In the genomic region with DNA sequence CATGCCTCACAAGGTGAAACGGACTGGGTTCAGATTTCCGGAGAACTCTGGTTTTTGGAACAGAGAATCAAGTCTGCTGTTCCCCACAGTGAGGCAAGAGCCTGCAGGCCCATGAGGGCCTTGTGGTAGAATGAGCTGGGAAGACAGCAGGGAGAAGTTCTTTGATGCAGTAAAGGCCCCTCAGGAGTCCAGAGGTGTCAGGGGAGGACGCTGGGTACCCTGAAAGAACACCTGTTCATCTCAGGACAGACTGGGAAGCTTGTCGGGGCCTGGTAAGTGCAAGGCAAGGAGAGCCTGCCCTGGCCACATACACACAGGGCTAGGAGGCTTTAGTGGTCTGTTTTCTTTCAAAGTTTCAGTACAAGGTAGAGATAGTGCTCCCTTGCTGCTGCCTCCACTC, we compare ENCODE assay signal across 22 cellular contexts. TPM values are rescaled to one million over a fixed set of nuclear protein-coding genes. Genes with fewer than 3 reads are reported as not detected.
DNase-seq lines count a peak whose midpoint lies in the region; ATAC-seq and TF ChIP-seq lines count a peak whose summit lies in the region.
"Had no signal": no experiment of that assay in that cellular context is flagged by ENCODE, and none has a peak within 500 bp of the region (broad histone marks: within the 10 kb centered on the region; RNA-seq: fewer than 3 reads in every experiment).

No MANE protein-coding gene starts in this region.

- CTCF ChIA-PET in activated CD8-positive, alpha-beta T cell treated with anti-CD3 and anti-CD28 coated beads, Interleukin-2, amount 10 ng/mL, durations not matched to agents 7 days and 5 days (lab: Charles Lee): interaction anchor here (0.7 kb wide), 1 partner anchor 126 kb away, joined by 3 read pairs; no protein-coding TSS in a partner anchor
- CTCF ChIA-PET in activated CD8-positive, alpha-beta T cell treated with anti-CD3 and anti-CD28 coated beads for 36 hours (lab: Charles Lee): no interaction called here

- no peak overlapping the region for H2AFZ ChIP-seq in GM23248

- ATAC-seq in activated CD8-positive, alpha-beta T cell treated with anti-CD3 and anti-CD28 coated beads, Interleukin-2, amount 10 ng/mL, durations not matched to agents 7 days and 5 days: no peak
- ATAC-seq in activated CD8-positive, alpha-beta T cell treated with anti-CD3 and anti-CD28 coated beads for 36 hours: no peak
- no peak for ATAC-seq in stimulated activated effector memory CD8-positive, alpha-beta T cell treated with anti-CD3 and anti-CD28 coated beads, Interleukin-12 subunit alpha, Interleukin-12 subunit beta, amount 100 ng/mL, for 72 hours
- no peak for ATAC-seq in HG02884 (IDR thresholded peaks at IDR 0.05; ENCODE audit: unreplicated experiment)
- ATAC-seq: foreskin keratinocyte, Right ventricle myocardium inferior had no signal

- no peak overlapping the region for H3K9ac ChIP-seq in GM23248

- peaks cover 56% of the 10 kb centered on the region for H3F3A ChIP-seq in GM23248 (ENCODE audit: insufficient read depth)

- no peaks in the 10 kb centered on the region for H3K9me2 ChIP-seq in GM23248 (ENCODE audit: insufficient read depth)

- peaks cover 2% of the 10 kb centered on the region for H3K27me3 Mint-ChIP-seq in activated CD8-positive, alpha-beta T cell treated with anti-CD3 and anti-CD28 coated beads, Interleukin-2, amount 10 ng/mL, durations not matched to agents 7 days and 5 days (ENCODE audit: low read depth)
- H3K27me3 Mint-ChIP-seq in activated CD8-positive, alpha-beta T cell treated with anti-CD3 and anti-CD28 coated beads for 36 hours: peaks cover 5% of the 10 kb centered on the region
- H3K27me3 Mint-ChIP-seq: activated naive CD8-positive, alpha-beta T cell treated with anti-CD3 and anti-CD28 coated beads, Interleukin-2, amount 10 ng/mL, durations not matched to agents 7 days and 5 days had no signal

- H3K4me3 Mint-ChIP-seq in activated CD8-positive, alpha-beta T cell treated with anti-CD3 and anti-CD28 coated beads, Interleukin-2, amount 10 ng/mL, durations not matched to agents 7 days and 5 days: no peak overlapping the region
- no peak overlapping the region for H3K4me3 Mint-ChIP-seq in activated CD8-positive, alpha-beta T cell treated with anti-CD3 and anti-CD28 coated beads for 36 hours
- H3K4me3 Mint-ChIP-seq in stimulated activated effector memory CD8-positive, alpha-beta T cell treated with anti-CD3 and anti-CD28 coated beads, Interleukin-12 subunit alpha, Interleukin-12 subunit beta, amount 100 ng/mL, for 72 hours: no peak overlapping the region
- H3K4me3 Mint-ChIP-seq: activated CD4-positive, alpha-beta T cell treated with anti-CD3 and anti-CD28 coated beads, Interleukin-2, amount 10 ng/mL, durations not matched to agents 24 days and 14 days; activated naive CD8-positive, alpha-beta T cell treated with anti-CD3 and anti-CD28 coated beads, Interleukin-2, amount 10 ng/mL, durations not matched to agents 7 days and 5 days had no signal

- H3K4me3 ChIP-seq in GM23248: no peak overlapping the region
- H3K4me3 ChIP-seq: thyroid gland had no signal

- H3K27ac Mint-ChIP-seq in activated CD8-positive, alpha-beta T cell treated with anti-CD3 and anti-CD28 coated beads, Interleukin-2, amount 10 ng/mL, durations not matched to agents 7 days and 5 days: peak overlapping the region; percentile 36
- H3K27ac Mint-ChIP-seq in activated CD8-positive, alpha-beta T cell treated with anti-CD3 and anti-CD28 coated beads for 36 hours: no peak overlapping the region
- peak overlapping the region; percentile 67 for H3K27ac Mint-ChIP-seq in stimulated activated effector memory CD8-positive, alpha-beta T cell treated with anti-CD3 and anti-CD28 coated beads, Interleukin-12 subunit alpha, Interleukin-12 subunit beta, amount 100 ng/mL, for 72 hours
- H3K27ac Mint-ChIP-seq: activated CD4-positive, alpha-beta T cell treated with anti-CD3 and anti-CD28 coated beads, Interleukin-2, amount 10 ng/mL, durations not matched to agents 24 days and 14 days; activated naive CD8-positive, alpha-beta T cell treated with anti-CD3 and anti-CD28 coated beads, Interleukin-2, amount 10 ng/mL, durations not matched to agents 7 days and 5 days had no signal

- in situ Hi-C loops in GM23248 (cut with MboI) (no loop called here), GM13976 (cut with MboI; ENCODE audit: low sequenced_read_pairs, unreplicated experiment) (no loop called here)

- no peaks in the 10 kb centered on the region for H3K9me3 Mint-ChIP-seq in activated CD8-positive, alpha-beta T cell treated with anti-CD3 and anti-CD28 coated beads, Interleukin-2, amount 10 ng/mL, durations not matched to agents 7 days and 5 days (ENCODE audit: insufficient read depth)
- H3K9me3 Mint-ChIP-seq in activated CD8-positive, alpha-beta T cell treated with anti-CD3 and anti-CD28 coated beads for 36 hours: no peaks in the 10 kb centered on the region
- H3K9me3 Mint-ChIP-seq in stimulated activated effector memory CD8-positive, alpha-beta T cell treated with anti-CD3 and anti-CD28 coated beads, Interleukin-12 subunit alpha, Interleukin-12 subunit beta, amount 100 ng/mL, for 72 hours: no peaks in the 10 kb centered on the region
- H3K9me3 Mint-ChIP-seq: activated CD4-positive, alpha-beta T cell treated with anti-CD3 and anti-CD28 coated beads, Interleukin-2, amount 10 ng/mL, durations not matched to agents 24 days and 14 days; activated naive CD8-positive, alpha-beta T cell treated with anti-CD3 and anti-CD28 coated beads, Interleukin-2, amount 10 ng/mL, durations not matched to agents 7 days and 5 days had no signal

- 53 to 68% methylated on average over 4 of the region's 4 CpGs for WGBS in GM23248 (ENCODE audit: low coverage in 1 of 2, low lambda C conversion rate in 2 of 2, missing lambda C conversion rate in 2 of 2), 2 experiments

- H3K36me3 ChIP-seq in GM23248 (ENCODE audit: low read depth): peaks cover 25% of the 10 kb centered on the region

- peaks cover 79% of the 10 kb centered on the region for H3K79me2 ChIP-seq in GM23248 (ENCODE audit: insufficient read depth)

- H3K27me3 ChIP-seq in GM23248 (replicated peaks; ENCODE audit: insufficient read depth): no peaks in the 10 kb centered on the region
- H3K27me3 ChIP-seq: foreskin keratinocyte, thyroid gland had no signal

- H4K20me1 ChIP-seq in GM23248 (ENCODE audit: insufficient read depth): no peaks in the 10 kb centered on the region

- H3K4me1 Mint-ChIP-seq in activated CD8-positive, alpha-beta T cell treated with anti-CD3 and anti-CD28 coated beads, Interleukin-2, amount 10 ng/mL, durations not matched to agents 7 days and 5 days (ENCODE audit: low read depth): peaks cover 28% of the 10 kb centered on the region
- peaks cover 9% of the 10 kb centered on the region for H3K4me1 Mint-ChIP-seq in activated CD8-positive, alpha-beta T cell treated with anti-CD3 and anti-CD28 coated beads for 36 hours (ENCODE audit: low read depth)
- peaks cover 27% of the 10 kb centered on the region for H3K4me1 Mint-ChIP-seq in stimulated activated effector memory CD8-positive, alpha-beta T cell treated with anti-CD3 and anti-CD28 coated beads, Interleukin-12 subunit alpha, Interleukin-12 subunit beta, amount 100 ng/mL, for 72 hours

- POLR2A ChIA-PET in activated CD8-positive, alpha-beta T cell treated with anti-CD3 and anti-CD28 coated beads, Interleukin-2, amount 10 ng/mL, durations not matched to agents 7 days and 5 days (lab: Charles Lee): no interaction called here
- POLR2A ChIA-PET in activated CD8-positive, alpha-beta T cell treated with anti-CD3 and anti-CD28 coated beads for 36 hours (lab: Charles Lee): no interaction called here

- peaks cover 23% of the 10 kb centered on the region for H3K36me3 Mint-ChIP-seq in activated CD8-positive, alpha-beta T cell treated with anti-CD3 and anti-CD28 coated beads, Interleukin-2, amount 10 ng/mL, durations not matched to agents 7 days and 5 days (ENCODE audit: low read depth)
- H3K36me3 Mint-ChIP-seq in activated CD8-positive, alpha-beta T cell treated with anti-CD3 and anti-CD28 coated beads for 36 hours (ENCODE audit: low read depth): peaks cover 12% of the 10 kb centered on the region
- H3K36me3 Mint-ChIP-seq in stimulated activated effector memory CD8-positive, alpha-beta T cell treated with anti-CD3 and anti-CD28 coated beads, Interleukin-12 subunit alpha, Interleukin-12 subunit beta, amount 100 ng/mL, for 72 hours: peaks cover 13% of the 10 kb centered on the region

- H3K4me2 ChIP-seq in GM23248 (ENCODE audit: unreplicated experiment): no peak overlapping the region

- H3K9me3 ChIP-seq in GM23248 (ENCODE audit: low read depth): no peaks in the 10 kb centered on the region
- H3K9me3 ChIP-seq: thyroid gland had no signal

- peaks cover 46% of the 10 kb centered on the region for H3K4me1 ChIP-seq in GM23248 (ENCODE audit: insufficient read depth)

- H3K27ac ChIP-seq in GM23248: peak overlapping the region; percentile 92
- peak overlapping the region; percentile 60 for H3K27ac ChIP-seq in cingulate gyrus (ENCODE audit: low read depth, low read length)
- H3K27ac ChIP-seq: 22Rv1, foreskin keratinocyte, thyroid gland had no signal

- TF ChIP-seq CTCF in activated CD8-positive, alpha-beta T cell treated with anti-CD3 and anti-CD28 coated beads for 36 hours (IDR thresholded peaks at IDR 0.05): no peak
- no peak for TF ChIP-seq CTCF in GM13976 (IDR thresholded peaks at IDR 0.05; ENCODE audit: borderline replicate concordance, control extremely low read depth, extremely low read depth, insufficient read depth, missing control alignments)

- DNase-seq in activated CD8-positive, alpha-beta T cell treated with anti-CD3 and anti-CD28 coated beads, Interleukin-2, amount 10 ng/mL, durations not matched to agents 7 days and 5 days: peak; percentile 15
- no peak for DNase-seq in activated CD8-positive, alpha-beta T cell treated with anti-CD3 and anti-CD28 coated beads for 36 hours
- DNase-seq in GM23248 (no peak), GM13976 (ENCODE audit: low spot score) (no peak), HuH-7.5 (ENCODE audit: low spot score) (no peak)
- peak in 1 of 2 donors; percentile 40 for DNase-seq in stimulated activated effector memory CD8-positive, alpha-beta T cell treated with anti-CD3 and anti-CD28 coated beads, Interleukin-12 subunit alpha, Interleukin-12 subunit beta, amount 100 ng/mL, for 72 hours (ENCODE audit: low spot score in 2 of 2)
- DNase-seq: activated CD4-positive, alpha-beta T cell treated with anti-CD3 and anti-CD28 coated beads, Interleukin-2, amount 10 ng/mL, durations not matched to agents 24 days and 14 days; activated naive CD8-positive, alpha-beta T cell treated with anti-CD3 and anti-CD28 coated beads, Interleukin-2, amount 10 ng/mL, durations not matched to agents 7 days and 5 days; Calu3; foreskin keratinocyte; hypothalamus; mesendoderm; NCI-H526; stimulated activated CD8-positive, alpha-beta memory T cell treated with anti-CD3 and anti-CD28 coated beads, Interleukin-4, amount 100 ng/mL, for 48 hours; thyroid gland had no signal

- intact Hi-C loops in activated CD8-positive, alpha-beta T cell treated with anti-CD3 and anti-CD28 coated beads for 36 hours (cut with micrococcal nuclease): no loop called here

RNA-seq across cellular contexts. Expression of a gene that starts 3.7 kb away (rescaled TPM):
- total RNA-seq in activated CD8-positive, alpha-beta T cell treated with anti-CD3 and anti-CD28 coated beads, Interleukin-2, amount 10 ng/mL, durations not matched to agents 7 days and 5 days: under 1 TPM; 0.18 to 0.34 TPM
- total RNA-seq in activated CD8-positive, alpha-beta T cell treated with anti-CD3 and anti-CD28 coated beads for 36 hours: under 1 TPM; 0.43 to 0.45 TPM
- 65.4 and 72.8 TPM in 2 replicates for total RNA-seq in GM23248 (2014; rRNA removed; shearing (Covaris generic))
- polyA plus RNA-seq in GM23248 (2016; fragmentation: Nextera tagmentation; extraction: Ambion mirVana): 5.2 TPM in 2 replicates

RNA-seq across cellular contexts. Expression of a gene that starts 35.6 kb away (rescaled TPM):
- not detected for total RNA-seq in activated CD8-positive, alpha-beta T cell treated with anti-CD3 and anti-CD28 coated beads, Interleukin-2, amount 10 ng/mL, durations not matched to agents 7 days and 5 days
- not detected for total RNA-seq in activated CD8-positive, alpha-beta T cell treated with anti-CD3 and anti-CD28 coated beads for 36 hours
- not detected in 2 replicates for total RNA-seq in GM23248 (2014; rRNA removed; shearing (Covaris generic))
- not detected in 2 replicates for polyA plus RNA-seq in GM23248 (2016; fragmentation: Nextera tagmentation; extraction: Ambion mirVana)
- total RNA-seq: activated CD4-positive, alpha-beta T cell treated with anti-CD3 and anti-CD28 coated beads, Interleukin-2, amount 10 ng/mL, durations not matched to agents 24 days and 14 days; activated naive CD8-positive, alpha-beta T cell treated with anti-CD3 and anti-CD28 coated beads, Interleukin-2, amount 10 ng/mL, durations not matched to agents 7 days and 5 days; Calu3; dermis microvascular lymphatic vessel endothelial cell; epithelial cell of proximal tubule; foreskin keratinocyte; Right ventricle myocardium inferior; thyroid gland had no signal
- polyA plus RNA-seq: foreskin keratinocyte, keratinocyte had no signal

RNA-seq across cellular contexts. Expression of a gene that starts 49.3 kb away (rescaled TPM):
- total RNA-seq in activated CD8-positive, alpha-beta T cell treated with anti-CD3 and anti-CD28 coated beads, Interleukin-2, amount 10 ng/mL, durations not matched to agents 7 days and 5 days: 10 to 100 TPM; 85.9 to 90.3 TPM
- total RNA-seq in activated CD8-positive, alpha-beta T cell treated with anti-CD3 and anti-CD28 coated beads for 36 hours: 10 to 100 TPM; 63.4 to 65.9 TPM
- 26.0 and 41.9 TPM in 2 replicates for total RNA-seq in GM23248 (2014; rRNA removed; shearing (Covaris generic))
- polyA plus RNA-seq in GM23248 (2016; fragmentation: Nextera tagmentation; extraction: Ambion mirVana): 25.8 and 32.6 TPM in 2 replicates

RNA-seq across cellular contexts. Expression of a gene that starts 52.8 kb away (rescaled TPM):
- total RNA-seq in activated CD8-positive, alpha-beta T cell treated with anti-CD3 and anti-CD28 coated beads, Interleukin-2, amount 10 ng/mL, durations not matched to agents 7 days and 5 days: not detected
- total RNA-seq in activated CD8-positive, alpha-beta T cell treated with anti-CD3 and anti-CD28 coated beads for 36 hours: not detected
- total RNA-seq in GM23248 (2014; rRNA removed; shearing (Covaris generic)): not detected in 2 replicates
- not detected in 2 replicates for polyA plus RNA-seq in GM23248 (2016; fragmentation: Nextera tagmentation; extraction: Ambion mirVana)
- total RNA-seq: activated CD4-positive, alpha-beta T cell treated with anti-CD3 and anti-CD28 coated beads, Interleukin-2, amount 10 ng/mL, durations not matched to agents 24 days and 14 days; activated naive CD8-positive, alpha-beta T cell treated with anti-CD3 and anti-CD28 coated beads, Interleukin-2, amount 10 ng/mL, durations not matched to agents 7 days and 5 days; Calu3; dermis microvascular lymphatic vessel endothelial cell; epithelial cell of proximal tubule; foreskin keratinocyte had no signal
- polyA plus RNA-seq: foreskin keratinocyte, keratinocyte had no signal

RNA-seq across cellular contexts. Expression of a gene that starts 59.1 kb away (rescaled TPM):
- 10 to 100 TPM; 68.6 to 68.7 TPM for total RNA-seq in activated CD8-positive, alpha-beta T cell treated with anti-CD3 and anti-CD28 coated beads, Interleukin-2, amount 10 ng/mL, durations not matched to agents 7 days and 5 days
- 10 to 100 TPM; 56.9 to 59.6 TPM for total RNA-seq in activated CD8-positive, alpha-beta T cell treated with anti-CD3 and anti-CD28 coated beads for 36 hours
- total RNA-seq in GM23248 (2014; rRNA removed; shearing (Covaris generic)): 11.1 and 23.5 TPM in 2 replicates
- polyA plus RNA-seq in GM23248 (2016; fragmentation: Nextera tagmentation; extraction: Ambion mirVana): 46.9 and 49.1 TPM in 2 replicates

Comparison
In these comparisons a context has a peak if more than half of its experiments do, and no peak if none do; other contexts are left out.
1. RNA of a gene that starts 3.7 kb away (total RNA-seq): 65.4 to 72.8 TPM in GM23248; 0.43 to 0.45 TPM in activated CD8-positive, alpha-beta T cell treated with anti-CD3 and anti-CD28 coated beads for 36 hours and 0.18 to 0.34 TPM in activated CD8-positive, alpha-beta T cell treated with anti-CD3 and anti-CD28 coated beads, Interleukin-2, amount 10 ng/mL, durations not matched to agents 7 days and 5 days; every median in the first group is over 10 times any median in the second.